8 cellular contexts compared by ENCODE assay signal in genomic region chr6:158663465-158664167, GRCh38. TPM values are rescaled to one million over a fixed set of nuclear protein-coding genes. Genes with fewer than 3 reads are reported as not detected.
DNase-seq lines count a peak whose midpoint lies in the region; ATAC-seq and TF ChIP-seq lines count a peak whose summit lies in the region.

No MANE protein-coding gene starts in this region.

- peak overlapping the region; percentile 63 for H3K27ac Mint-ChIP-seq in activated T-cell treated with anti-CD3 and anti-CD28 coated beads, Interleukin-2, amount 50 U/mL, for 24 hours
- no peak overlapping the region for H3K27ac Mint-ChIP-seq in activated T-cell treated with anti-CD3 and anti-CD28 coated beads, Interleukin-2, amount 50 U/mL, for 72 hours
- H3K27ac Mint-ChIP-seq in activated CD8-positive, alpha-beta T cell treated with anti-CD3 and anti-CD28 coated beads for 36 hours: peak overlapping the region; percentile 63

- intact Hi-C loops in activated CD8-positive, alpha-beta T cell treated with anti-CD3 and anti-CD28 coated beads for 36 hours (cut with micrococcal nuclease): no loop called here

- no peaks in the 10 kb centered on the region for H3K9me3 ChIP-seq in thymus (ENCODE audit: control insufficient read depth)

- H3K4me3 Mint-ChIP-seq in activated T-cell treated with anti-CD3 and anti-CD28 coated beads, Interleukin-2, amount 50 U/mL, for 24 hours: peak overlapping the region; percentile 67
- peak overlapping the region in 1 of 2 donors; percentile 66 for H3K4me3 Mint-ChIP-seq in activated T-cell treated with anti-CD3 and anti-CD28 coated beads, Interleukin-2, amount 50 U/mL, for 72 hours
- H3K4me3 Mint-ChIP-seq in activated CD8-positive, alpha-beta T cell treated with anti-CD3 and anti-CD28 coated beads for 36 hours: peak overlapping the region; percentile 62

- no peak for DNase-seq in activated T-cell treated with anti-CD3 and anti-CD28 coated beads, Interleukin-2, amount 50 U/mL, for 24 hours
- DNase-seq in activated T-cell treated with anti-CD3 and anti-CD28 coated beads, Interleukin-2, amount 50 U/mL, for 72 hours: no peak
- DNase-seq in activated CD8-positive, alpha-beta T cell treated with anti-CD3 and anti-CD28 coated beads for 36 hours: no peak
- DNase-seq in left kidney (ENCODE audit: low read depth, low spot score) (peak; percentile 63), islet precursor cell (no peak)

- CTCF ChIA-PET in activated CD8-positive, alpha-beta T cell treated with anti-CD3 and anti-CD28 coated beads for 36 hours (lab: Charles Lee): interaction anchor here (1.0 to 5.3 kb wide), 5 partner anchors 9 to 442 kb away, joined by 3 to 55 read pairs (median 4); partner anchors contain the start of gene DYNLT1

- TF ChIP-seq CTCF in activated CD8-positive, alpha-beta T cell treated with anti-CD3 and anti-CD28 coated beads for 36 hours (IDR thresholded peaks at IDR 0.05): no peak

- H3K4me1 Mint-ChIP-seq in activated T-cell treated with anti-CD3 and anti-CD28 coated beads, Interleukin-2, amount 50 U/mL, for 24 hours (ENCODE audit: low read depth): peaks cover 60% of the 10 kb centered on the region
- peaks cover 44% of the 10 kb centered on the region for H3K4me1 Mint-ChIP-seq in activated T-cell treated with anti-CD3 and anti-CD28 coated beads, Interleukin-2, amount 50 U/mL, for 72 hours (ENCODE audit: low read depth)
- H3K4me1 Mint-ChIP-seq in activated CD8-positive, alpha-beta T cell treated with anti-CD3 and anti-CD28 coated beads for 36 hours (ENCODE audit: low read depth): peaks cover 43% of the 10 kb centered on the region

- POLR2A ChIA-PET in activated CD8-positive, alpha-beta T cell treated with anti-CD3 and anti-CD28 coated beads for 36 hours (lab: Charles Lee): interaction anchor here (0.7 to 6.9 kb wide), 7 partner anchors 11 to 559 kb away, joined by 3 to 65 read pairs (median 5); partner anchors contain the start of genes DYNLT1 and SYTL3

- no peak for ATAC-seq in activated T-cell treated with anti-CD3 and anti-CD28 coated beads, Interleukin-2, amount 50 U/mL, for 72 hours (replicated peaks in 1 of 2)
- no peak for ATAC-seq in activated CD8-positive, alpha-beta T cell treated with anti-CD3 and anti-CD28 coated beads for 36 hours
- ATAC-seq in HG02623 (IDR thresholded peaks at IDR 0.05; ENCODE audit: unreplicated experiment) (no peak), HG03460 (IDR thresholded peaks at IDR 0.05; ENCODE audit: unreplicated experiment) (no peak)

- H3K27ac ChIP-seq in thymus (ENCODE audit: low read depth): peak overlapping the region; percentile 91

- H3K27me3 ChIP-seq in thymus (ENCODE audit: control insufficient read depth, insufficient read depth): no peaks in the 10 kb centered on the region

- peak overlapping the region; percentile 59 for H3K4me3 ChIP-seq in thymus (ENCODE audit: low read length)

- no peaks in the 10 kb centered on the region for H3K9me3 Mint-ChIP-seq in activated T-cell treated with anti-CD3 and anti-CD28 coated beads, Interleukin-2, amount 50 U/mL, for 24 hours
- no peaks in the 10 kb centered on the region for H3K9me3 Mint-ChIP-seq in activated T-cell treated with anti-CD3 and anti-CD28 coated beads, Interleukin-2, amount 50 U/mL, for 72 hours
- H3K9me3 Mint-ChIP-seq in activated CD8-positive, alpha-beta T cell treated with anti-CD3 and anti-CD28 coated beads for 36 hours: no peaks in the 10 kb centered on the region

- peaks cover 44% of the 10 kb centered on the region for H3K4me1 ChIP-seq in thymus (ENCODE audit: control insufficient read depth, insufficient read depth, low read length)

- WGBS in thymus: 75% methylated on average over 18 of the region's 18 CpGs

- H3K27me3 Mint-ChIP-seq in activated T-cell treated with anti-CD3 and anti-CD28 coated beads, Interleukin-2, amount 50 U/mL, for 24 hours: no peaks in the 10 kb centered on the region
- no peaks in the 10 kb centered on the region for H3K27me3 Mint-ChIP-seq in activated T-cell treated with anti-CD3 and anti-CD28 coated beads, Interleukin-2, amount 50 U/mL, for 72 hours (ENCODE audit: low read depth)
- no peaks in the 10 kb centered on the region for H3K27me3 Mint-ChIP-seq in activated CD8-positive, alpha-beta T cell treated with anti-CD3 and anti-CD28 coated beads for 36 hours

- peaks cover 99% of the 10 kb centered on the region for H3K36me3 Mint-ChIP-seq in activated T-cell treated with anti-CD3 and anti-CD28 coated beads, Interleukin-2, amount 50 U/mL, for 24 hours (ENCODE audit: low read depth)
- H3K36me3 Mint-ChIP-seq in activated T-cell treated with anti-CD3 and anti-CD28 coated beads, Interleukin-2, amount 50 U/mL, for 72 hours (ENCODE audit: insufficient read depth in 2 of 2): peaks cover 27 to 46% of the 10 kb centered on the region in 2 donors
- H3K36me3 Mint-ChIP-seq in activated CD8-positive, alpha-beta T cell treated with anti-CD3 and anti-CD28 coated beads for 36 hours (ENCODE audit: low read depth): peaks cover 85% of the 10 kb centered on the region

- peaks cover 21% of the 10 kb centered on the region for H3K36me3 ChIP-seq in thymus (ENCODE audit: control insufficient read depth, insufficient read depth)

RNA-seq across cellular contexts. Expression of gene SYTL3, which starts 13.8 kb away (rescaled TPM):
- 100 to 1,000 TPM; 267 to 353 TPM for total RNA-seq in activated T-cell treated with anti-CD3 and anti-CD28 coated beads, Interleukin-2, amount 50 U/mL, for 72 hours
- total RNA-seq in activated CD8-positive, alpha-beta T cell treated with anti-CD3 and anti-CD28 coated beads for 36 hours: 100 to 1,000 TPM; 151 to 163 TPM
- 109 TPM for polyA plus RNA-seq in thymus

RNA-seq across cellular contexts. Expression of gene DYNLT1, which starts 19.1 kb away (rescaled TPM):
- 100 to 1,000 TPM; 111 to 127 TPM for total RNA-seq in activated T-cell treated with anti-CD3 and anti-CD28 coated beads, Interleukin-2, amount 50 U/mL, for 72 hours
- 10 to 100 TPM; 94.3 to 98.3 TPM for total RNA-seq in activated CD8-positive, alpha-beta T cell treated with anti-CD3 and anti-CD28 coated beads for 36 hours
- polyA plus RNA-seq in thymus: 248 TPM
